8 cellular contexts compared by ENCODE assay signal in genomic region chr1:147242449-147243227, GRCh38. TPM values are rescaled to one million over a fixed set of nuclear protein-coding genes. Genes with fewer than 3 reads are reported as not detected.
DNase-seq lines count a peak whose midpoint lies in the region; ATAC-seq, FAIRE-seq and TF ChIP-seq lines count a peak whose summit lies in the region.

TSS of gene CHD1L (plus strand) at chr1:147242684. CDS start at chr1:147242704, 20 bp downstream.

- H3K27ac ChIP-seq in spleen, result peak within 1 kb of the TSS; percentile 84 to 94 (median 90)

- H3K4me3 ChIP-seq in WI38 (ENCODE audit: low read depth, low read length) (peak within 1 kb of the TSS; percentile 89), bronchial epithelial cell (ENCODE audit: low read depth, low read length) (peak within 1 kb of the TSS; percentile 86), spleen (peak within 1 kb of the TSS; percentile 81 to 100 (median 99))

- TF ChIP-seq CTCF in WI38 (IDR thresholded peaks at IDR 0.05; ENCODE audit: low read depth, low read length), result peak; percentile 73
- TF ChIP-seq CTCF in bronchial epithelial cell (IDR thresholded peaks at IDR 0.05; ENCODE audit: insufficient read depth, low read length, severe bottlenecking), result peak; percentile 99
- TF ChIP-seq CTCF in spleen (IDR thresholded peaks at IDR 0.05 in 8 of 11, conservative IDR thresholded peaks at IDR 0.05 in 3 of 11), result peak; percentile 88 to 98 (median 94)

- peak within 1 kb of the TSS; percentile 89 to 98 (median 96) for H3K4me3 Mint-ChIP-seq in immature natural killer cell

- peaks cover 0 to 10% (median 4%) of the 10 kb centered on the region in 3 donors for H3K27me3 Mint-ChIP-seq in immature natural killer cell (ENCODE audit: low read depth in 3 of 3)

- 0 to 1% (median 0%) methylated on average over 26 to 82 of the region's 82 CpGs for WGBS in spleen, 5 donors

- DNase-seq in AG08395 (ENCODE audit: low spot score) (peak; percentile 97), NCI-H2227 (lab: John Stamatoyannopoulos, UW; ENCODE audit: unreplicated experiment) (peak; percentile 98), bronchial epithelial cell (ENCODE audit: low read depth) (peak; percentile 83), immature natural killer cell (peak; percentile 90 to 94 (median 91)), spleen (peak; percentile 99)

- no peaks in the 10 kb centered on the region for H3K36me3 Mint-ChIP-seq in immature natural killer cell

- H3K4me1 ChIP-seq in spleen, result peaks cover 15 to 55% (median 45%) of the 10 kb centered on the region in 6 donors

- H3K9me3 Mint-ChIP-seq in immature natural killer cell, result no peaks in the 10 kb centered on the region

- H3K4me1 Mint-ChIP-seq in immature natural killer cell, result peaks cover 30 to 46% of the 10 kb centered on the region in 2 donors

- intact Hi-C loops in spleen (cut with DNase I; ENCODE audit: low total_unique reads), result loop anchor here (5.0 kb wide), 1 partner anchor 70 kb away; the partner anchor contains the start of gene PRKAB2

- H3K27ac Mint-ChIP-seq in immature natural killer cell, result peak within 1 kb of the TSS; percentile 76 to 91 (median 87)

- no peaks in the 10 kb centered on the region for H3K9me3 ChIP-seq in spleen

- ATAC-seq in GM18907 (IDR thresholded peaks at IDR 0.05; ENCODE audit: unreplicated experiment) (peak; percentile 89), HG03159 (IDR thresholded peaks at IDR 0.05; ENCODE audit: unreplicated experiment) (peak; percentile 83)

- FAIRE-seq in bronchial epithelial cell (lab: Jason Lieb, UNC), result no peak

- H3K27me3 ChIP-seq in bronchial epithelial cell (ENCODE audit: control insufficient read depth, insufficient read depth, low read length), result no peaks in the 10 kb centered on the region
- H3K27me3 ChIP-seq in spleen (replicated peaks in 1 of 7), result no peaks in the 10 kb centered on the region

- TF ChIP-seq POLR2A in spleen (IDR thresholded peaks at IDR 0.05), result peak in 1 of 3 donors; percentile 10

- no peaks in the 10 kb centered on the region for H3K36me3 ChIP-seq in bronchial epithelial cell (ENCODE audit: control insufficient read depth, insufficient read depth, low read length)
- no peaks in the 10 kb centered on the region for H3K36me3 ChIP-seq in spleen

RNA-seq across cellular contexts. Expression of gene CHD1L, which starts in this region (rescaled TPM):
- 30.8 and 34.6 TPM in 2 replicates for total RNA-seq in bronchial epithelial cell
- polyA plus RNA-seq in immature natural killer cell, result 10 to 100 TPM; 12.6 to 22.9 (median 14.3) TPM
- total RNA-seq in spleen, result 10 to 100 TPM; 37.1 to 52.6 (median 39.8) TPM
- 10 to 100 TPM; 25.8 to 41.5 (median 31.6) TPM for polyA plus RNA-seq in spleen

Comparison
In these comparisons a context has a peak if more than half of its experiments do, and no peak if none do; other contexts are left out.
1. Peak in every context shown above with its lines: DNase-seq, ATAC-seq, H3K4me3 ChIP-seq and H3K27ac ChIP-seq.